In genomic region chr6:39925931-39926290, GRCh38 we compare ENCODE assay signal across 24 cellular contexts.
"Had no signal": no experiment of that assay in that cellular context is flagged by ENCODE, and none has a peak within 500 bp of the region (broad histone marks: within the 10 kb centered on the region; RNA-seq: fewer than 3 reads in every experiment).

No MANE protein-coding gene starts in this region.

- H3K27me3 ChIP-seq: neural progenitor cell, right atrium auricular region, stomach, thyroid gland, upper lobe of left lung, vagina had no signal

- H3K4me1 Mint-ChIP-seq: activated B cell treated with CpG ODN at 0.5 μM for 24 hours; activated T-helper 17 cell treated with anti-CD3 and anti-CD28 coated beads, Interleukin-2, amount 50 U/mL, for 72 hours; neural progenitor cell; stimulated activated naive B cell treated with anti-CD40 and anti-IgM and Interleukin-4, amounts not matched to agents 10 μg/mL and 1 μg/mL and 100 μg/mL, for 72 hours had no signal

- H3K4me3 Mint-ChIP-seq: activated B cell treated with CpG ODN at 0.5 μM for 24 hours; activated CD4-positive, alpha-beta memory T cell treated with anti-CD3 and anti-CD28 coated beads for 36 hours; activated naive CD8-positive, alpha-beta T cell; activated T-cell treated with anti-CD3 and anti-CD28 coated beads, Interleukin-2, amount 50 U/mL, for 4 hours; activated T-helper 17 cell treated with anti-CD3 and anti-CD28 coated beads, Interleukin-2, amount 50 U/mL, for 72 hours; neural progenitor cell; stimulated activated naive B cell treated with anti-CD40 and anti-IgM and Interleukin-4, amounts not matched to agents 10 μg/mL and 1 μg/mL and 100 μg/mL, for 72 hours; T-helper 2 cell treated with Interferon-gamma antibody and Interleukin-4, amounts not matched to agents 5 μg/mL and 100 μg/mL, for 36 hours had no signal

- H3K27ac Mint-ChIP-seq: activated B cell treated with CpG ODN at 0.5 μM for 24 hours; activated CD4-positive, alpha-beta memory T cell treated with anti-CD3 and anti-CD28 coated beads for 36 hours; activated naive CD8-positive, alpha-beta T cell; activated T-helper 17 cell treated with anti-CD3 and anti-CD28 coated beads, Interleukin-2, amount 50 U/mL, for 72 hours; neural progenitor cell; stimulated activated naive B cell treated with anti-CD40 and anti-IgM and Interleukin-4, amounts not matched to agents 10 μg/mL and 1 μg/mL and 100 μg/mL, for 72 hours; T-helper 2 cell treated with Interferon-gamma antibody and Interleukin-4, amounts not matched to agents 5 μg/mL and 100 μg/mL, for 36 hours had no signal

- H3K9me3 ChIP-seq: right atrium auricular region, stomach, thyroid gland, upper lobe of left lung, vagina had no signal

- DNase-seq: activated B cell treated with CpG ODN at 0.5 μM for 24 hours; activated CD4-positive, alpha-beta memory T cell treated with anti-CD3 and anti-CD28 coated beads for 36 hours; activated T-cell treated with anti-CD3 and anti-CD28 coated beads, Interleukin-2, amount 50 U/mL, for 4 hours; amygdala; caudate nucleus; effector memory CD4-positive, alpha-beta T cell; hippocampal formation; left cardiac atrium; left ventricle myocardium superior; occipital lobe; stimulated activated CD4-positive, alpha-beta T cell treated with anti-CD3 and anti-CD28 coated beads, Interleukin-15, amount 100 ng/mL, for 24 hours; stimulated activated CD4-positive, alpha-beta T cell treated with anti-CD3 and anti-CD28 coated beads, Interleukin-2, amount 100 ng/mL, for 24 hours; stimulated activated naive B cell treated with anti-CD40 and anti-IgM and Interleukin-4, amounts not matched to agents 10 μg/mL and 1 μg/mL and 100 μg/mL, for 72 hours; stomach; thyroid gland had no signal

- H3K36me3 ChIP-seq: neural progenitor cell had no signal

- H3K27ac ChIP-seq: neural progenitor cell, parathyroid adenoma, right atrium auricular region, stomach, thyroid gland, vagina had no signal

- H3K36me3 Mint-ChIP-seq: activated CD4-positive, alpha-beta memory T cell treated with anti-CD3 and anti-CD28 coated beads for 36 hours; activated naive CD8-positive, alpha-beta T cell had no signal

- ATAC-seq: activated T-cell treated with anti-CD3 and anti-CD28 coated beads, Interleukin-2, amount 50 U/mL, for 4 hours; activated T-helper 17 cell treated with anti-CD3 and anti-CD28 coated beads, Interleukin-2, amount 50 U/mL, for 72 hours; left cardiac atrium; left ventricle myocardium superior; SK-N-SH treated with all-trans-retinoic acid at 6 μM for 48 hours; stimulated activated naive B cell treated with anti-CD40 and anti-IgM and Interleukin-4, amounts not matched to agents 10 μg/mL and 1 μg/mL and 100 μg/mL, for 72 hours had no signal

- H3K27me3 Mint-ChIP-seq: activated naive CD8-positive, alpha-beta T cell had no signal
